ENCODE assay signal across 13 cellular contexts in genomic region chr1:39127513-39127912, GRCh38.
DNase-seq lines count a peak whose midpoint lies in the region; ATAC-seq and TF ChIP-seq lines count a peak whose summit lies in the region.
"Had no signal": no experiment of that assay in that cellular context is flagged by ENCODE, and none has a peak within 500 bp of the region (broad histone marks: within the 10 kb centered on the region; RNA-seq: fewer than 3 reads in every experiment).

No MANE protein-coding gene starts in this region.

- peaks cover 57% of the 10 kb centered on the region for H3K4me1 ChIP-seq in foreskin keratinocyte
- H3K4me1 ChIP-seq in ovary (ENCODE audit: insufficient read depth) = peaks cover 5% of the 10 kb centered on the region

- no peak for TF ChIP-seq EP300 in ovary (IDR thresholded peaks at IDR 0.05)

- ATAC-seq in foreskin keratinocyte (no peak), HG02763 (IDR thresholded peaks at IDR 0.05; ENCODE audit: unreplicated experiment) (no peak), GM21529 (IDR thresholded peaks at IDR 0.05; ENCODE audit: unreplicated experiment) (no peak)

- intact Hi-C loops in ovary (cut with DNase I) = no loop called here

- no peak overlapping the region for H3K4me3 ChIP-seq in ovary
- H3K4me3 ChIP-seq: SK-N-MC had no signal

- no peaks in the 10 kb centered on the region for H3K27me3 ChIP-seq in foreskin keratinocyte
- no peaks in the 10 kb centered on the region for H3K27me3 ChIP-seq in ovary
- H3K27me3 ChIP-seq: BE2C had no signal

- H3K27ac ChIP-seq in foreskin keratinocyte (peak overlapping the region; percentile 96), ovary (peak overlapping the region in 1 of 2 donors; percentile 37)
- H3K27ac ChIP-seq: SK-N-MC had no signal

- TF ChIP-seq POLR2A in ovary (IDR thresholded peaks at IDR 0.05) = no peak

- DNase-seq in Caki2 (ENCODE audit: low read depth) (peak; percentile 89), amniotic epithelial cell (ENCODE audit: low read depth) (peak; percentile 91), foreskin keratinocyte (no peak), ovary (peak in 3 of 5 donors; percentile 40 to 69 (median 49)), SW480 (ENCODE audit: low spot score) (no peak), activated gamma-delta T cell (lab: John Stamatoyannopoulos, UW) (no peak)
- DNase-seq: activated CD8-positive, alpha-beta memory T cell treated with anti-CD3 and anti-CD28 coated beads for 24 hours; BE2C; cortex of kidney; NCI-H2081 had no signal

- in situ Hi-C loops in Caki2 (cut with HindIII; ENCODE audit: low pct_unique_long_range_greater_than_20kb, low sequenced_read_pairs) = no loop called here

- no peaks in the 10 kb centered on the region for H3K9me3 ChIP-seq in ovary
- H3K9me3 ChIP-seq: BE2C had no signal

- TF ChIP-seq CTCF in foreskin keratinocyte (conservative IDR thresholded peaks at IDR 0.05) (no peak), ovary (IDR thresholded peaks at IDR 0.05) (no peak)

- H3K36me3 ChIP-seq in ovary = no peaks in the 10 kb centered on the region
- H3K36me3 ChIP-seq: BE2C had no signal

Comparison
In these comparisons a context has a peak if more than half of its experiments do, and no peak if none do; other contexts are left out.
1. DNase-seq: peak in Caki2 (single experiment), amniotic epithelial cell (single experiment) and ovary (3 of 5); none in foreskin keratinocyte (0 of 2), SW480 (single experiment) and activated gamma-delta T cell (single experiment).